Comparison of ENCODE assay signal across 25 cellular contexts in the genomic region with DNA sequence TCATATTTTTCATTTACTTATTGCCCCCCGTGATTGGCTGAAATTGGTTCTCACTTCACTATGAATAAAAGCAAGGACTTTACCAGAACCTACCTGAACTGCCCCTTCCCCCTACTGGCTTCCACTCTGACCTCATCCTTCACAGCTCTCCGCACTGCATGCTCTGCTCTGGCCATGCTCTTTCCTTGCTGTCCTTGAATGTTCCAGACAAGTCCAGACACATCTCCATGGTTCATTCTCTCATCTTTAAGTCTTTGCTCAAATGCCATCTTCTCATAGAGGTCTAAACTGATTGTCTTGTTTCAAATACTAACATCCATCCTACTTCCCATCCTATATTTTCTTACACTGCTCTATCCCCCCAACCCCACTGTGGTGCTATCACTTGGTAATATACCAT.
"Had no signal": no experiment of that assay in that cellular context is flagged by ENCODE, and none has a peak within 500 bp of the region (broad histone marks: within the 10 kb centered on the region; RNA-seq: fewer than 3 reads in every experiment).

No MANE protein-coding gene starts in this region.

- H3K9me3 ChIP-seq: body of pancreas, MG63 had no signal

- H3K4me3 ChIP-seq: body of pancreas, cardiac muscle cell, MG63 had no signal

- H3K9ac ChIP-seq: KMS-11 had no signal

- H3K4me2 ChIP-seq: KMS-11 had no signal

- H3K27ac Mint-ChIP-seq: activated CD4-positive, alpha-beta memory T cell treated with anti-CD3 and anti-CD28 coated beads, Interleukin-2, amount 10 ng/mL, durations not matched to agents 7 days and 5 days; activated CD4-positive, alpha-beta T cell treated with anti-CD3 and anti-CD28 coated beads for 36 hours; activated naive CD4-positive, alpha-beta T cell treated with anti-CD3 and anti-CD28 coated beads, Interleukin-2, amount 10 ng/mL, durations not matched to agents 7 days and 5 days; activated naive CD8-positive, alpha-beta T cell treated with anti-CD3 and anti-CD28 coated beads for 36 hours; activated T-cell treated with anti-CD3 and anti-CD28 coated beads, Interleukin-2, amount 50 U/mL, for 72 hours; activated T-helper 2 cell treated with anti-CD3 and anti-CD28 coated beads, Interferon-gamma antibody, Interleukin-2, Interleukin-4, amounts not matched to agents 10 μg/mL and 5 μg/mL and 100 μg/mL, durations not matched to agents 14 hours and 24 hours and 36 hours; T-helper 17 cell had no signal

- H3K36me3 Mint-ChIP-seq: activated naive CD4-positive, alpha-beta T cell treated with anti-CD3 and anti-CD28 coated beads, Interleukin-2, amount 10 ng/mL, durations not matched to agents 7 days and 5 days; activated naive CD8-positive, alpha-beta T cell treated with anti-CD3 and anti-CD28 coated beads for 36 hours had no signal

- H3K9me3 Mint-ChIP-seq: activated CD4-positive, alpha-beta memory T cell treated with anti-CD3 and anti-CD28 coated beads, Interleukin-2, amount 10 ng/mL, durations not matched to agents 7 days and 5 days; activated naive CD8-positive, alpha-beta T cell treated with anti-CD3 and anti-CD28 coated beads for 36 hours; activated T-helper 2 cell treated with anti-CD3 and anti-CD28 coated beads, Interferon-gamma antibody, Interleukin-2, Interleukin-4, amounts not matched to agents 10 μg/mL and 5 μg/mL and 100 μg/mL, durations not matched to agents 14 hours and 24 hours and 36 hours had no signal

- ATAC-seq: activated CD4-positive, alpha-beta T cell treated with anti-CD3 and anti-CD28 coated beads for 36 hours; activated T-cell treated with anti-CD3 and anti-CD28 coated beads, Interleukin-2, amount 50 U/mL, for 72 hours; body of pancreas; T-helper 17 cell had no signal

- H3K4me3 Mint-ChIP-seq: activated CD4-positive, alpha-beta memory T cell treated with anti-CD3 and anti-CD28 coated beads, Interleukin-2, amount 10 ng/mL, durations not matched to agents 7 days and 5 days; activated CD4-positive, alpha-beta T cell treated with anti-CD3 and anti-CD28 coated beads for 36 hours; activated naive CD4-positive, alpha-beta T cell treated with anti-CD3 and anti-CD28 coated beads, Interleukin-2, amount 10 ng/mL, durations not matched to agents 7 days and 5 days; activated naive CD8-positive, alpha-beta T cell treated with anti-CD3 and anti-CD28 coated beads for 36 hours; activated T-cell treated with anti-CD3 and anti-CD28 coated beads, Interleukin-2, amount 50 U/mL, for 72 hours; T-helper 17 cell had no signal

- H3K4me1 ChIP-seq: body of pancreas had no signal

- H3K36me3 ChIP-seq: cardiac muscle cell, MG63 had no signal

- DNase-seq: activated CD4-positive, alpha-beta memory T cell treated with anti-CD3 and anti-CD28 coated beads, Interleukin-2, amount 10 ng/mL, durations not matched to agents 7 days and 5 days; activated CD4-positive, alpha-beta T cell treated with anti-CD3 and anti-CD28 coated beads for 36 hours; activated CD4-positive, alpha-beta T cell treated with anti-CD3 and anti-CD28 coated beads, Interleukin-2, amount 50 U/mL, for 1 hour; activated CD4-positive, CD25-positive, alpha-beta regulatory T cell; activated gamma-delta T cell treated with Interleukin-2 at 50 U/mL for 16 hours; activated naive CD4-positive, alpha-beta T cell treated with anti-CD3 and anti-CD28 coated beads, Interleukin-2, amount 10 ng/mL, durations not matched to agents 7 days and 5 days; activated naive CD8-positive, alpha-beta T cell treated with anti-CD3 and anti-CD28 coated beads for 36 hours; activated T-cell treated with anti-CD3 and anti-CD28 coated beads, Interleukin-2, amount 50 U/mL, for 72 hours; aorta; body of pancreas; MG63; NCI-H1105; NCI-H1436; NCI-H1694 treated with DMSO at 0.1 percent for 48 hours; NCI-H2029 treated with DMSO at 0.1 percent for 48 hours; NCI-H345; NCI-H510A; NCI-H526 treated with DMSO at 0.1 percent for 48 hours; NCI-H82; SIG-M5; T-helper 17 cell; T-helper 9 cell had no signal

- H3K27me3 ChIP-seq: body of pancreas, cardiac muscle cell, MG63 had no signal

- H3K4me1 Mint-ChIP-seq: activated CD4-positive, alpha-beta memory T cell treated with anti-CD3 and anti-CD28 coated beads, Interleukin-2, amount 10 ng/mL, durations not matched to agents 7 days and 5 days; activated CD4-positive, alpha-beta T cell treated with anti-CD3 and anti-CD28 coated beads for 36 hours; activated naive CD4-positive, alpha-beta T cell treated with anti-CD3 and anti-CD28 coated beads, Interleukin-2, amount 10 ng/mL, durations not matched to agents 7 days and 5 days; activated naive CD8-positive, alpha-beta T cell treated with anti-CD3 and anti-CD28 coated beads for 36 hours; T-helper 17 cell had no signal

- H3K27ac ChIP-seq: body of pancreas, cardiac muscle cell, KMS-11 had no signal

- H3K27me3 Mint-ChIP-seq: activated CD4-positive, alpha-beta memory T cell treated with anti-CD3 and anti-CD28 coated beads, Interleukin-2, amount 10 ng/mL, durations not matched to agents 7 days and 5 days; activated CD4-positive, alpha-beta T cell treated with anti-CD3 and anti-CD28 coated beads for 36 hours; activated naive CD4-positive, alpha-beta T cell treated with anti-CD3 and anti-CD28 coated beads, Interleukin-2, amount 10 ng/mL, durations not matched to agents 7 days and 5 days; activated naive CD8-positive, alpha-beta T cell treated with anti-CD3 and anti-CD28 coated beads for 36 hours; T-helper 17 cell had no signal
